Comparison of ENCODE assay signal across 9 cellular contexts in the genomic region with DNA sequence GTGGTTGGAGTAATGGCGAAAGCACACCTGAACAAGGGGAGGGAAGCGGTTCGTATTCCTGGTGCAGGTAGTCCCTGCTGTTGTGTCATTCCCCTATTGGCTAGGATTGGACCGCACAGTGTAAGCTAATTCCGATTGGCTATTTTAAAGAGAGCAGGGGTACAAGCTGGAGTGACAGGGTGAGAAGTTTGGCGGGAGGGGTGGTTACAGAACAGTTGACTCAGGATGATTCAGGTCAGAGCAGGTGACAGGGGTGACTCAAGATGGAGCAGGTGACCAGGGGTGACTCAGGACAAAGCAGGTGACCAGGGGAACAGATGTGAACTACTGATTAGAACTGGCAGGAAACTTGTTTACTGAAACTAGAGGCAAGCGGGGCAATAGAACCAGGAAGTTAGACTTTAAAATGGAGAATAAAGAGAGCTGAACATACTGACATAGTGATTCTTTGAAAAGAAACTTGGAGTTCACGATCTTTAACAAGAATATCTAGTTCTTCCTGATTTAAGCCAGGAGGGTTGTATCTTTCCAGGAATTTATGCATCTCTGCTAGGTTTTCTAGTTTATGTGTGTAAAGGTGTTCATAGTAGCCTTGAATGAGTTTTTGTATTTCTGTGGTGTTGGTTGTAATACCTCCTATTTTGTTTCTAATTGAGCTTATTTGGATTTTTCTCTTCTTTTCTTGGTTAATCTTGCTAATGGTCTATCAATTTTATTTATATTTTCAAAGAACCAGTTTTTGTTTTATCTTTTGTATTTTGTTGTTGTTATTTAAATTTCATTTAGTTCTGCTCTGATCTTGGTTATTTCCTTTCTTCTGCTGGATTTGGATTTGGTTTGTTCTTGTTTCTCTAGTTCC. TPM values are rescaled to one million over a fixed set of nuclear protein-coding genes. Genes with fewer than 3 reads are reported as not detected.
DNase-seq lines count a peak whose midpoint lies in the region; ATAC-seq and TF ChIP-seq lines count a peak whose summit lies in the region.
"Not testable (repeated sequence)": the region's sequence is repeated elsewhere in the genome, so short reads cannot be mapped to it uniquely, and the experiment has no call there.
"Had no signal": no experiment of that assay in that cellular context is flagged by ENCODE, and none has a peak within 500 bp of the region (broad histone marks: within the 10 kb centered on the region; RNA-seq: fewer than 3 reads in every experiment).

No MANE protein-coding gene starts in this region.

- not testable (repeated sequence) for H3K9me3 Mint-ChIP-seq in activated naive CD4-positive, alpha-beta T cell treated with anti-CD3 and anti-CD28 coated beads, Interleukin-2, amount 50 U/mL, for 72 hours

- not testable (repeated sequence) for TF ChIP-seq CTCF in epithelial cell of esophagus (IDR thresholded peaks at IDR 0.05; ENCODE audit: insufficient read depth, low read depth, low read length, missing control alignments)

- H3K9ac ChIP-seq in BLaER1, result not testable (repeated sequence)

- H3K4me3 ChIP-seq in BLaER1; MG63; epithelial cell of esophagus (ENCODE audit: low read length): not testable (repeated sequence)

- not testable (repeated sequence) for H3K27ac ChIP-seq in BLaER1

- peak overlapping the region; percentile 33 for H3K4me2 ChIP-seq in BLaER1

- intact Hi-C loops in left colon (cut with DNase I, micrococcal nuclease), result not testable (repeated sequence)

- H3K27ac Mint-ChIP-seq in activated naive CD4-positive, alpha-beta T cell treated with anti-CD3 and anti-CD28 coated beads, Interleukin-2, amount 50 U/mL, for 72 hours, result not testable (repeated sequence)

- not testable (repeated sequence) for H3K36me3 Mint-ChIP-seq in activated naive CD4-positive, alpha-beta T cell treated with anti-CD3 and anti-CD28 coated beads, Interleukin-2, amount 50 U/mL, for 72 hours

- H4K20me1 ChIP-seq in BLaER1, result not testable (repeated sequence)

- peak; percentile 48 for DNase-seq in GF-D8 (lab: John Stamatoyannopoulos, UW)
- peak; percentile 7 for DNase-seq in MG63
- DNase-seq in RKO (ENCODE audit: low spot score), result peak; percentile 65
- DNase-seq in activated naive CD4-positive, alpha-beta T cell treated with anti-CD3 and anti-CD28 coated beads, Interleukin-2, amount 50 U/mL, for 72 hours (ENCODE audit: low spot score in 2 of 2), result not testable (repeated sequence)
- DNase-seq in epithelial cell of esophagus (ENCODE audit: low read depth), result peak; percentile 82
- DNase-seq in left colon, result peak; percentile 49 to 87
- DNase-seq in renal cortical epithelial cell (ENCODE audit: low read depth), result peak; percentile 80

- H3K9me3 ChIP-seq in BLaER1, result peaks cover 85% of the 10 kb centered on the region
- peaks cover 12% of the 10 kb centered on the region for H3K9me3 ChIP-seq in MG63

- not testable (repeated sequence) for H3K36me3 ChIP-seq in BLaER1, MG63

- not testable (repeated sequence) for H3K27me3 ChIP-seq in BLaER1, MG63

- ATAC-seq in activated naive CD4-positive, alpha-beta T cell treated with anti-CD3 and anti-CD28 coated beads, Interleukin-2, amount 50 U/mL, for 72 hours, result peak; percentile 55 to 59
- peak; percentile 86 for ATAC-seq in left colon

- peaks cover 41% of the 10 kb centered on the region for H3K4me1 ChIP-seq in BLaER1

RNA-seq across cellular contexts. Expression of a gene that starts 58.7 kb away (rescaled TPM):
- total RNA-seq in MG63 (2014; rRNA removed; shearing (Covaris generic); ENCODE audit: low replicate concordance), result 25.8 and 32.4 TPM in 2 replicates
- total RNA-seq in activated naive CD4-positive, alpha-beta T cell treated with anti-CD3 and anti-CD28 coated beads, Interleukin-2, amount 50 U/mL, for 72 hours, result under 1 TPM in 1 of 2 donors, not detected in 1; 0.59 TPM
- total RNA-seq in left colon, result 100 to 1,000 TPM; 274 to 381 TPM
- 16.5 and 38.6 TPM in 2 replicates for total RNA-seq in renal cortical epithelial cell
- total RNA-seq: CD4-positive, CD25-positive, alpha-beta regulatory T cell had no signal

Comparison
In these comparisons a context has a peak if more than half of its experiments do, and no peak if none do; other contexts are left out.
1. RNA of a gene that starts 58.7 kb away (total RNA-seq): 274 to 381 TPM in left colon, 16.5 to 38.6 TPM in renal cortical epithelial cell and 25.8 to 32.4 TPM in MG63; 0.59 TPM in activated naive CD4-positive, alpha-beta T cell treated with anti-CD3 and anti-CD28 coated beads, Interleukin-2, amount 50 U/mL, for 72 hours; every median in the first group is over 10 times any median in the second.